8 cellular contexts compared by ENCODE assay signal in genomic region chr1:18515120-18515667, GRCh38. TPM values are rescaled to one million over a fixed set of nuclear protein-coding genes. Genes with fewer than 3 reads are reported as not detected.
"Had no signal": no experiment of that assay in that cellular context is flagged by ENCODE, and none has a peak within 500 bp of the region (broad histone marks: within the 10 kb centered on the region; RNA-seq: fewer than 3 reads in every experiment).

No MANE protein-coding gene starts in this region.

- H3K27ac Mint-ChIP-seq: GM23338, H9, IgD-negative memory B cell had no signal

- H3K4me2 ChIP-seq: GM23338 had no signal

- H3K36me3 Mint-ChIP-seq: IgD-negative memory B cell had no signal

- DNase-seq: H9, HCEC 1CT, KBM-7 had no signal

- H3K4me1 Mint-ChIP-seq: GM23338, IgD-negative memory B cell had no signal

- ATAC-seq: GM23338 had no signal

- H2AFZ ChIP-seq: GM23338 had no signal

- FAIRE-seq: H1, H54, HTR-8/SVneo had no signal

- H3K4me3 ChIP-seq: GM23338 had no signal

- H3K4me3 Mint-ChIP-seq: GM23338, H9 had no signal

RNA-seq across cellular contexts. Expression of gene KLHDC7A, which starts 34.5 kb away (rescaled TPM):
- polyA plus RNA-seq: IgD-negative memory B cell had no signal
